Comparison of ENCODE assay signal across 1 cellular context in the genomic region with DNA sequence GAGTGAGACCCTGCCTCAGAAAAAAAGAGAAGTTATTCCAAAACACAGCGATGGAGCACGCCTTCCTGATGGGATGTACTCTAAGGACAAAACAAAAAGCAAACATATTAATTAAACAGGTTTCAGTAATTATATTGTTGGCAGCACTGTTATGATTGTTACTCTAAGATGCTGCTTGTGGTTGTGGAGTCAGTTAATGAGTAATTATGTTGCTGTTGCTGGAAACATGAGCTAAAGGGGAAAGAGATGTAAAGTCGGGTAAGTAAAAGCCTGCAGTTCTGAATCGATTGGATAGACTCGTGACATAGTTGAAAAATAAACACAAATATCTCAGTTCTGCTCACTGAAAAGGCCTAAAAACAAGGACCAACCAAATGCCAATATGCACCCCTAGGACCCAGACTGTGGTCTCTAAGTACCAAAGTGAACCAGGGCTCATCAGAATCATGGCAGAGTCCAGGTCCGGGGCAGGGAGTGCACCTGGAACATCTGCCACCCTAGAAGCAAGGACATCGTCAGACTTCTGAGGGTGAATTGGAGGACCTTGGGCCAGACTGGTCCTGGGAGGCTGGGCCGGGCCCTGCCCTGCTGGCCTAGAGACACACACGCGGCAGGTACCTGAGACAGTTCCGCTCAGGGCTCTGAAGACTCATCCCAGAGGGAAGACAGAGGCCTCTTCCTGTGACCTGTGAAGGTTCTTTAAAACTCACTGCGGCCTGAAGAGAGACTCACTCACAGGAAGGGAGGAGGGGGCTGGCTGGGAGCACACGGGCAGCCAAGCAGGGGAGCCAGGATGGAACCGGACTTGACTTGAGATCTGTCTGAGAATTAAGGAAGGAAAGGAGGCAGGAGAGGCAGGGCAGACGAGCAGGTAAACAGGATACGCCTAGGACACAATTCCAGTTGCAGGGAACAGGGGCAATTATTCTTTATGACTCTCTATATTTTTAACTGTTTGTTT.
TF ChIP-seq lines count a peak whose summit lies in the region.

No MANE protein-coding gene starts in this region.

TF ChIP-seq in H1, 55 proteins besides CTCF, POLR2A, EP300 and RAD21 (continued from another document):
- no peak for TF ChIP-seq HDAC2 (IDR thresholded peaks at IDR 0.05; ENCODE audit: borderline replicate concordance in 1 of 2, low read depth in 2 of 2, low read length in 2 of 2)
- TF ChIP-seq, protein P1, sequence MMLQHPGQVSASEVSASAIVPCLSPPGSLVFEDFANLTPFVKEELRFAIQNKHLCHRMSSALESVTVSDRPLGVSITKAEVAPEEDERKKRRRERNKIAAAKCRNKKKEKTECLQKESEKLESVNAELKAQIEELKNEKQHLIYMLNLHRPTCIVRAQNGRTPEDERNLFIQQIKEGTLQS (IDR thresholded peaks at IDR 0.05; ENCODE audit: insufficient read depth, low read depth, low read length), result no peak
- TF ChIP-seq SP2 (IDR thresholded peaks at IDR 0.05; ENCODE audit: low read length), result no peak
- no peak for TF ChIP-seq SUZ12 (IDR thresholded peaks at IDR 0.05; ENCODE audit: low read length)
- no peak for TF ChIP-seq JUN (IDR thresholded peaks at IDR 0.05; ENCODE audit: low read depth, low read length)
- TF ChIP-seq RBBP5 (IDR thresholded peaks at IDR 0.05; ENCODE audit: borderline replicate concordance, low read depth, low read length), result no peak
- TF ChIP-seq, protein P2, sequence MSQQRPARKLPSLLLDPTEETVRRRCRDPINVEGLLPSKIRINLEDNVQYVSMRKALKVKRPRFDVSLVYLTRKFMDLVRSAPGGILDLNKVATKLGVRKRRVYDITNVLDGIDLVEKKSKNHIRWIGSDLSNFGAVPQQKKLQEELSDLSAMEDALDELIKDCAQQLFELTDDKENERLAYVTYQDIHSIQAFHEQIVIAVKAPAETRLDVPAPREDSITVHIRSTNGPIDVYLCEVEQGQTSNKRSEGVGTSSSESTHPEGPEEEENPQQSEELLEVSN (IDR thresholded peaks at IDR 0.05), result no peak
- TF ChIP-seq BRCA1 (IDR thresholded peaks at IDR 0.05; ENCODE audit: low read depth, low read length), result no peak
